Comparison of ENCODE assay signal across 12 cellular contexts in genomic region chr4:12545845-12546244, GRCh38.
DNase-seq lines count a peak whose midpoint lies in the region; ATAC-seq and TF ChIP-seq lines count a peak whose summit lies in the region.
"Had no signal": no experiment of that assay in that cellular context is flagged by ENCODE, and none has a peak within 500 bp of the region (broad histone marks: within the 10 kb centered on the region; RNA-seq: fewer than 3 reads in every experiment).

No MANE protein-coding gene starts in this region.

- no peak for TF ChIP-seq CTCF in fibroblast of mammary gland (conservative IDR thresholded peaks at IDR 0.05; ENCODE audit: control insufficient read depth, insufficient read depth, low read depth, low read length)

- peak; percentile 13 for DNase-seq in NCI-H82 (lab: John Stamatoyannopoulos, UW)
- DNase-seq in NCI-H82 treated with DMSO at 0.1 percent for 48 hours (lab: John Stamatoyannopoulos, UW; ENCODE audit: unreplicated experiment): no peak
- peak; percentile 23 for DNase-seq in NCI-H2029 (lab: John Stamatoyannopoulos, UW)
- DNase-seq in fibroblast of mammary gland (ENCODE audit: low read depth): peak; percentile 2
- DNase-seq in mesenteric fat pad (ENCODE audit: low spot score): no peak
- no peak for DNase-seq in stimulated activated naive CD4-positive, alpha-beta T cell treated with Interleukin-2 at 50 U/mL for 16 hours (lab: John Stamatoyannopoulos, UW)
- DNase-seq: C1 segment of cervical spinal cord; CD4-positive, alpha-beta memory T cell; DND-41; GDM1 had no signal

- H3K4me3 ChIP-seq in fibroblast of mammary gland (ENCODE audit: control insufficient read depth, low read depth, low read length): no peak overlapping the region
- H3K4me3 ChIP-seq: HAP-1 had no signal

- ATAC-seq in GM18868 (IDR thresholded peaks at IDR 0.05; ENCODE audit: unreplicated experiment): no peak

Comparison
In these comparisons a context has a peak if more than half of its experiments do, and no peak if none do; other contexts are left out.
1. DNase-seq: peak in NCI-H82 (single experiment), NCI-H2029 (single experiment) and fibroblast of mammary gland (single experiment); none in NCI-H82 treated with DMSO at 0.1 percent for 48 hours (single experiment), mesenteric fat pad (single experiment) and stimulated activated naive CD4-positive, alpha-beta T cell treated with Interleukin-2 at 50 U/mL for 16 hours (single experiment).